ENCODE assay signal across 16 cellular contexts in the genomic region with DNA sequence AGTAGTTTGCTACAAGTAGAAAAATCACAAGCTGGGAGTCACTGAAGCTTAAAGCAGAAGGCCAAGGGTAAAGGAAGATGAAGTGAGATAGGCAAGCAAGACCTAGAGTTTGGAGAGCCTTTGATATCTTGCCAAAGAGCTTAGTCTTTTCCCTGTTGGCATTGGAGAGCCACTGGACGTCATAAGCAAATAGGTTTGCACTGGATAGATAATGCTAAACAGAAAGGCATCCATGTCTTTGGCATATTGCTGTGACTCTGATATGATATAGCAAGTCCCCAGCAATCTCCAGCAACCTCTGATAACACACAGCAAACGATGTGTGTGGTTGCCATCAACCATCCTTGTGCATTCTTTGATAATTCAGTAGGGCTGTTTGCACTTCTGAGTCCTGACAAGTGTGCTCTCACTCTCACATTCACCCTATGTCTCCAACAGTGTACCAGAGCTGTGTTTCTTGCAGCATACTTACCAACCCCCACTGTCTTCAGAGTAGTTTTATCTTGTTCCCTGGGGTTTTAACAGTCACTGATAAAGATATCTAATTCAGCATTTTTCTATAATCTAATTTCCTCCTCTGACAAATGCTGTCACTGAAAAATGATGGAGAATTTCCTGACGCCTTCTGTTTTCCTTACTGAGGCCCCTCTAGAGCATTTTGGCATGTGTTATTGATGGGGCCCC. TPM values are rescaled to one million over a fixed set of nuclear protein-coding genes. Genes with fewer than 3 reads are reported as not detected.
"Had no signal": no experiment of that assay in that cellular context is flagged by ENCODE, and none has a peak within 500 bp of the region (broad histone marks: within the 10 kb centered on the region; RNA-seq: fewer than 3 reads in every experiment).

No MANE protein-coding gene starts in this region.

- FAIRE-seq: keratinocyte had no signal

- ATAC-seq: activated CD8-positive, alpha-beta memory T cell treated with anti-CD3 and anti-CD28 coated beads, Interleukin-2, amount 10 ng/mL, durations not matched to agents 7 days and 5 days; activated naive CD8-positive, alpha-beta T cell treated with anti-CD3 and anti-CD28 coated beads, Interleukin-2, amount 50 U/mL, for 24 hours; natural killer cell; stimulated activated naive CD8-positive, alpha-beta T cell treated with anti-CD3 and anti-CD28 coated beads, Interleukin-15, amount 100 ng/mL, for 72 hours had no signal

- H3K9me3 ChIP-seq: esophagus muscularis mucosa, left ventricle myocardium inferior, spleen had no signal

- H3K36me3 ChIP-seq: esophagus muscularis mucosa, left ventricle myocardium inferior, spleen, WERI-Rb-1 had no signal

- H3K27ac ChIP-seq: esophagus muscularis mucosa, left ventricle myocardium inferior, spleen, WERI-Rb-1 had no signal

- H3K4me3 ChIP-seq: esophagus muscularis mucosa, left ventricle myocardium inferior, spleen had no signal

- DNase-seq: activated CD4-positive, alpha-beta T cell treated with anti-CD3 and anti-CD28 coated beads, Interleukin-2, amount 50 U/mL, for 48 hours; activated CD8-positive, alpha-beta memory T cell treated with anti-CD3 and anti-CD28 coated beads, Interleukin-2, amount 10 ng/mL, durations not matched to agents 7 days and 5 days; activated naive CD4-positive, alpha-beta T cell treated with anti-CD3 and anti-CD28 coated beads for 36 hours; activated naive CD8-positive, alpha-beta T cell treated with anti-CD3 and anti-CD28 coated beads, Interleukin-2, amount 50 U/mL, for 24 hours; activated T-cell treated with anti-CD3 and anti-CD28 coated beads, Interleukin-2, amount 50 U/mL, for 1 hour; hippocampal formation; left ventricle myocardium inferior; natural killer cell; occipital lobe; right cardiac atrium; spleen; stimulated activated naive CD8-positive, alpha-beta T cell treated with anti-CD3 and anti-CD28 coated beads, Interleukin-15, amount 100 ng/mL, for 72 hours; WERI-Rb-1 had no signal

- H3K27me3 ChIP-seq: esophagus muscularis mucosa, spleen had no signal

- H3K4me1 ChIP-seq: esophagus muscularis mucosa, left ventricle myocardium inferior had no signal

RNA-seq across cellular contexts. Expression of a gene that starts 16.9 kb away (rescaled TPM):
- total RNA-seq: activated CD8-positive, alpha-beta memory T cell treated with anti-CD3 and anti-CD28 coated beads, Interleukin-2, amount 10 ng/mL, durations not matched to agents 7 days and 5 days; activated naive CD4-positive, alpha-beta T cell treated with anti-CD3 and anti-CD28 coated beads for 36 hours; activated T-helper 2 cell treated with anti-CD3 and anti-CD28 coated beads, Interferon-gamma antibody, Interleukin-2, Interleukin-4, amounts not matched to agents 10 μg/mL and 5 μg/mL and 100 μg/mL, durations not matched to agents 14 hours and 24 hours and 36 hours had no signal
